In genomic region chr2:24730481-24730880, GRCh38 we compare ENCODE assay signal across 23 cellular contexts.
"Had no signal": no experiment of that assay in that cellular context is flagged by ENCODE, and none has a peak within 500 bp of the region (broad histone marks: within the 10 kb centered on the region; RNA-seq: fewer than 3 reads in every experiment).

No MANE protein-coding gene starts in this region.

- H3K27ac ChIP-seq: coronary artery, epithelial cell of prostate, skin epidermis, tibial nerve, vagina, VCaP had no signal

- DNase-seq: activated CD4-positive, alpha-beta memory T cell treated with anti-CD3 and anti-CD28 coated beads for 36 hours; activated CD8-positive, alpha-beta memory T cell treated with anti-CD3 and anti-CD28 coated beads, Interleukin-2, amount 10 ng/mL, durations not matched to agents 7 days and 5 days; activated effector memory CD4-positive, alpha-beta T cell treated with Interleukin-2 at 50 U/mL for 16 hours; activated naive CD4-positive, alpha-beta T cell treated with anti-CD3 and anti-CD28 coated beads, Interleukin-2, amount 50 U/mL, for 16 hours; activated T-cell treated with anti-CD3 and anti-CD28 coated beads, Interleukin-2, amount 50 U/mL, for 1 hour; effector CD8-positive, alpha-beta T cell; left ventricle myocardium superior; naive thymus-derived CD8-positive, alpha-beta T cell; right cardiac atrium; stimulated activated CD4-positive, alpha-beta T cell treated with anti-CD3 and anti-CD28 coated beads, Interleukin-15, amount 100 ng/mL, for 24 hours; stimulated activated CD4-positive, alpha-beta T cell treated with anti-CD3 and anti-CD28 coated beads, Interleukin-4, amount 100 ng/mL, for 1 hour; stimulated activated naive CD4-positive, alpha-beta T cell; substantia nigra; T-helper 1 cell; T1000 had no signal

- H3K27me3 ChIP-seq: tibial nerve, vagina had no signal

- H3K4me1 Mint-ChIP-seq: activated CD8-positive, alpha-beta memory T cell treated with anti-CD3 and anti-CD28 coated beads, Interleukin-2, amount 10 ng/mL, durations not matched to agents 7 days and 5 days; memory B cell; naive thymus-derived CD8-positive, alpha-beta T cell had no signal

- H3K27me3 Mint-ChIP-seq: activated CD4-positive, alpha-beta memory T cell treated with anti-CD3 and anti-CD28 coated beads for 36 hours; activated CD8-positive, alpha-beta memory T cell treated with anti-CD3 and anti-CD28 coated beads, Interleukin-2, amount 10 ng/mL, durations not matched to agents 7 days and 5 days; memory B cell; naive thymus-derived CD8-positive, alpha-beta T cell; progenitor cell of endocrine pancreas had no signal

- H3K27ac Mint-ChIP-seq: activated CD4-positive, alpha-beta memory T cell treated with anti-CD3 and anti-CD28 coated beads for 36 hours; activated CD8-positive, alpha-beta memory T cell treated with anti-CD3 and anti-CD28 coated beads, Interleukin-2, amount 10 ng/mL, durations not matched to agents 7 days and 5 days; memory B cell; progenitor cell of endocrine pancreas had no signal

- H3K4me1 ChIP-seq: vagina had no signal

- ATAC-seq: activated CD8-positive, alpha-beta memory T cell treated with anti-CD3 and anti-CD28 coated beads, Interleukin-2, amount 10 ng/mL, durations not matched to agents 7 days and 5 days; left ventricle myocardium superior; naive thymus-derived CD8-positive, alpha-beta T cell; right cardiac atrium had no signal

- H3K4me3 Mint-ChIP-seq: activated CD4-positive, alpha-beta memory T cell treated with anti-CD3 and anti-CD28 coated beads for 36 hours; activated CD8-positive, alpha-beta memory T cell treated with anti-CD3 and anti-CD28 coated beads, Interleukin-2, amount 10 ng/mL, durations not matched to agents 7 days and 5 days; memory B cell; naive thymus-derived CD8-positive, alpha-beta T cell had no signal

- H3K9me3 Mint-ChIP-seq: activated CD4-positive, alpha-beta memory T cell treated with anti-CD3 and anti-CD28 coated beads for 36 hours; memory B cell; naive thymus-derived CD8-positive, alpha-beta T cell had no signal

- H3K9me3 ChIP-seq: tibial nerve, vagina had no signal

- H3K4me3 ChIP-seq: coronary artery, skin epidermis, tibial nerve, vagina had no signal
